Comparison of ENCODE assay signal across 26 cellular contexts in the genomic region with DNA sequence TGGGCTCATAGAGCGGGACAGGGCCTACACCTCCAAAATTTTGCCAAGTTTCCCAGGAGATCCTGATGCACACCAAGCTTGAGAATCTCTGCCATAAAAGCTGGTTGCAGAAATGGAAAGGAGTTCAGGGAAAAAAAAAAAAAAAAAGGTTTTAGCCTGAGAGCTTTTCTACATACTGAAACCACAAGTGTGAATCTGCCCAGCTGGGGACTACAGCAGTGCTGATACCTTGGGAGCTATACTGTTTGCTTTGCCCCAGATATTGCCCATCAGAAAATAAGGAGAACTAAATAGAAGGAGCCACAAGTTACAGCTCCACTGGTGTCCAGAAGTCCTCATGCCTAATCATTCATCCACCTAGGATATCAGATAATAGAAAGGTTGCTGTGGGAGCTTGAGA. TPM values are rescaled to one million over a fixed set of nuclear protein-coding genes. Genes with fewer than 3 reads are reported as not detected.
"Had no signal": no experiment of that assay in that cellular context is flagged by ENCODE, and none has a peak within 500 bp of the region (broad histone marks: within the 10 kb centered on the region; RNA-seq: fewer than 3 reads in every experiment).

No MANE protein-coding gene starts in this region.

- H3K27me3 ChIP-seq: ascending aorta, brain microvascular endothelial cell, esophagus squamous epithelium, heart left ventricle had no signal

- ATAC-seq: activated naive CD4-positive, alpha-beta T cell treated with anti-CD3 and anti-CD28 coated beads, Interleukin-2, amount 50 U/mL, for 72 hours; activated T-cell treated with anti-CD3 and anti-CD28 coated beads, Interleukin-2, amount 50 U/mL, for 72 hours; effector memory CD8-positive, alpha-beta T cell; heart left ventricle; T-helper 17 cell; WTC11 had no signal

- H3K36me3 ChIP-seq: ascending aorta, brain microvascular endothelial cell, esophagus squamous epithelium, heart left ventricle had no signal

- H3K4me1 ChIP-seq: ascending aorta had no signal

- H3K4me3 ChIP-seq: ascending aorta, coronary artery, dorsolateral prefrontal cortex, esophagus squamous epithelium, heart left ventricle had no signal

- H3K27ac ChIP-seq: ascending aorta, coronary artery, dorsolateral prefrontal cortex, epithelial cell of prostate, esophagus squamous epithelium, heart left ventricle had no signal

- H3K9me3 ChIP-seq: ascending aorta, esophagus squamous epithelium, heart left ventricle had no signal

- DNase-seq: activated CD4-positive, alpha-beta memory T cell treated with anti-CD3 and anti-CD28 coated beads, Interleukin-2, amount 10 ng/mL, durations not matched to agents 7 days and 5 days; activated CD4-positive, alpha-beta T cell treated with anti-CD3 and anti-CD28 coated beads for 1 hour; activated CD4-positive, alpha-beta T cell treated with anti-CD3 and anti-CD28 coated beads for 4 hours; activated CD4-positive, alpha-beta T cell treated with anti-CD3 and anti-CD28 coated beads, Interleukin-2, amount 10 ng/mL, durations not matched to agents 7 days and 5 days; activated CD4-positive, alpha-beta T cell treated with anti-CD3 and anti-CD28 coated beads, Interleukin-2, amount 50 U/mL, for 4 hours; activated CD8-positive, alpha-beta memory T cell treated with anti-CD3 and anti-CD28 coated beads, Interleukin-2, amount 50 U/mL, for 48 hours; activated gamma-delta T cell; activated naive CD4-positive, alpha-beta T cell; activated naive CD4-positive, alpha-beta T cell treated with anti-CD3 and anti-CD28 coated beads, Interleukin-2, amount 10 ng/mL, durations not matched to agents 7 days and 5 days; activated naive CD8-positive, alpha-beta T cell treated with anti-CD3 and anti-CD28 coated beads, Interleukin-2, amount 10 ng/mL, durations not matched to agents 7 days and 5 days; activated T-cell treated with anti-CD3 and anti-CD28 coated beads for 4 hours; activated T-cell treated with anti-CD3 and anti-CD28 coated beads, Interleukin-2, amount 50 U/mL, for 24 hours; activated T-cell treated with anti-CD3 and anti-CD28 coated beads, Interleukin-2, amount 50 U/mL, for 72 hours; brain microvascular endothelial cell; dorsolateral prefrontal cortex; effector memory CD8-positive, alpha-beta T cell; esophagus squamous epithelium; glutamatergic neuron; heart left ventricle; T-helper 1 cell; T-helper 17 cell had no signal

RNA-seq across cellular contexts. Expression of gene NCKAP5, which starts 38.4 kb away (rescaled TPM):
- total RNA-seq: activated CD4-positive, alpha-beta memory T cell treated with anti-CD3 and anti-CD28 coated beads, Interleukin-2, amount 10 ng/mL, durations not matched to agents 7 days and 5 days; activated CD4-positive, alpha-beta T cell treated with anti-CD3 and anti-CD28 coated beads, Interleukin-2, amount 10 ng/mL, durations not matched to agents 7 days and 5 days; activated naive CD4-positive, alpha-beta T cell treated with anti-CD3 and anti-CD28 coated beads, Interleukin-2, amount 50 U/mL, for 72 hours; activated naive CD8-positive, alpha-beta T cell treated with anti-CD3 and anti-CD28 coated beads, Interleukin-2, amount 10 ng/mL, durations not matched to agents 7 days and 5 days; activated T-cell treated with anti-CD3 and anti-CD28 coated beads, Interleukin-2, amount 50 U/mL, for 72 hours; T-helper 17 cell had no signal
